Comparison of ENCODE assay signal across 1 cellular context in genomic region chr2:238379096-238379810, GRCh38.
TF ChIP-seq lines count a peak whose summit lies in the region.

No MANE protein-coding gene starts in this region.

TF ChIP-seq in SK-N-SH, 30 proteins besides CTCF, POLR2A, EP300 and RAD21:
- TF ChIP-seq RXRA (IDR thresholded peaks at IDR 0.05; ENCODE audit: borderline replicate concordance, low read depth) (peak; percentile 24; the same call in 1 of the 2 replicates), ELF1 (IDR thresholded peaks at IDR 0.05) (no peak)
